Comparison of ENCODE assay signal across 8 cellular contexts in genomic region chr6:17394192-17394611, GRCh38. TPM values are rescaled to one million over a fixed set of nuclear protein-coding genes. Genes with fewer than 3 reads are reported as not detected.
DNase-seq lines count a peak whose midpoint lies in the region; ATAC-seq, FAIRE-seq and TF ChIP-seq lines count a peak whose summit lies in the region.

No MANE protein-coding gene starts in this region.

- H3K4me3 ChIP-seq in AG04450 (ENCODE audit: low read depth, low read length) (peak overlapping the region; percentile 71), mucosa of descending colon (peak overlapping the region; percentile 20)

- no peak for FAIRE-seq in urothelium cell line (lab: Jason Lieb, UNC)

- intact Hi-C loops in mucosa of descending colon (cut with DNase I, micrococcal nuclease), result loop anchor here in 1 of 2 donors (10.0 kb wide), 1 partner anchor 191 kb away; no protein-coding TSS in a partner anchor

- ATAC-seq in mucosa of descending colon (peak; percentile 68), HG03159 (IDR thresholded peaks at IDR 0.05; ENCODE audit: unreplicated experiment) (no peak)

- no peak for DNase-seq in AG04450 (ENCODE audit: low read depth, low spot score)
- peak; percentile 60 for DNase-seq in HCEC 1CT
- DNase-seq in SKM-1 treated with dmso at 0.1 percent for 144 hours (lab: John Stamatoyannopoulos, UW; ENCODE audit: unreplicated experiment), result peak; percentile 45
- DNase-seq in epithelial cell of prostate (ENCODE audit: low read depth, low spot score), result no peak
- peak in 2 of 3 donors; percentile 35 to 49 for DNase-seq in mucosa of descending colon
- peak; percentile 80 for DNase-seq in urothelium cell line (ENCODE audit: low spot score)
- no peak for DNase-seq in NCI-H2227 (lab: John Stamatoyannopoulos, UW; ENCODE audit: unreplicated experiment)

- H3K27me3 ChIP-seq in AG04450 (ENCODE audit: control insufficient read depth, insufficient read depth, low read length), result no peaks in the 10 kb centered on the region

- CTCF ChIA-PET in AG04450 (lab: Charles Lee), result no interaction called here

- no peaks in the 10 kb centered on the region for H3K4me1 ChIP-seq in mucosa of descending colon (ENCODE audit: low read depth)

- no peaks in the 10 kb centered on the region for H3K9me3 ChIP-seq in AG04450 (ENCODE audit: control insufficient read depth, insufficient read depth, low read length)
- no peaks in the 10 kb centered on the region for H3K9me3 ChIP-seq in mucosa of descending colon

- no peak for TF ChIP-seq CTCF in AG04450 (IDR thresholded peaks at IDR 0.05; ENCODE audit: low read depth, low read length)
- TF ChIP-seq CTCF in mucosa of descending colon (IDR thresholded peaks at IDR 0.05), result no peak

- no peaks in the 10 kb centered on the region for H3K36me3 ChIP-seq in mucosa of descending colon (ENCODE audit: low read depth)

- POLR2A ChIA-PET in AG04450 (lab: Yijun Ruan, JAX), result interaction anchor here (0.6 kb wide), 1 partner anchor 306 kb away, joined by 4 read pairs; no protein-coding TSS in a partner anchor

- peak overlapping the region; percentile 62 for H3K27ac ChIP-seq in AG04450 (ENCODE audit: low read depth, low read length)
- H3K27ac ChIP-seq in epithelial cell of prostate, result peak overlapping the region; percentile 79

RNA-seq across cellular contexts. Expression of gene CAP2, which starts 0.8 kb away (rescaled TPM):
- polyA plus RNA-seq in AG04450 (2011; rRNA removed), result 56.0 and 74.4 TPM in 2 replicates
- 41.6 and 44.6 TPM in 2 replicates for polyA minus RNA-seq in AG04450 (2011; rRNA and poly(A)+ RNA removed)
- total RNA-seq in mucosa of descending colon, result 10 to 100 TPM in 1 of 3 donors, 1 to 10 TPM in 2; 2.2 to 56.1 (median 3.4) TPM

Comparison
In these comparisons a context has a peak if more than half of its experiments do, and no peak if none do; other contexts are left out.
1. DNase-seq: peak in HCEC 1CT (single experiment), SKM-1 treated with dmso at 0.1 percent for 144 hours (single experiment), mucosa of descending colon (2 of 3) and urothelium cell line (single experiment); none in AG04450 (single experiment), epithelial cell of prostate (single experiment) and NCI-H2227 (single experiment).